In genomic region chr19:43525836-43526771, GRCh38 we compare ENCODE assay signal across 8 cellular contexts. TPM values are rescaled to one million over a fixed set of nuclear protein-coding genes. Genes with fewer than 3 reads are reported as not detected.
DNase-seq lines count a peak whose midpoint lies in the region; ATAC-seq and TF ChIP-seq lines count a peak whose summit lies in the region.

No MANE protein-coding gene starts in this region.

- no peak for ATAC-seq in GM21515 (IDR thresholded peaks at IDR 0.05; ENCODE audit: unreplicated experiment)
- no peak for ATAC-seq in HG02571 (IDR thresholded peaks at IDR 0.05; ENCODE audit: unreplicated experiment)

- TF ChIP-seq CTCF in fibroblast of villous mesenchyme (IDR thresholded peaks at IDR 0.05; ENCODE audit: insufficient read depth, low read depth, low read length), result no peak
- TF ChIP-seq CTCF in osteocyte (IDR thresholded peaks at IDR 0.05), result no peak

- CTCF ChIA-PET in activated CD4-positive, alpha-beta memory T cell treated with anti-CD3 and anti-CD28 coated beads, Interleukin-2, amount 10 ng/mL, durations not matched to agents 7 days and 5 days (lab: Charles Lee), result interaction anchor here (1.3 to 9.8 kb wide), 7 partner anchors 29 to 142 kb away, joined by 4 to 198 read pairs (median 18); no protein-coding TSS in a partner anchor

- DNase-seq in SIG-M5 treated with dmso at 0.1 percent for 504 hours (lab: John Stamatoyannopoulos, UW; ENCODE audit: unreplicated experiment) (peak; percentile 41), SIG-M5 (lab: John Stamatoyannopoulos, UW) (no peak), fibroblast of villous mesenchyme (ENCODE audit: low read depth) (peak; percentile 13), osteocyte (ENCODE audit: extremely low spot score, unreplicated experiment) (no peak), Kasumi-1 (lab: John Stamatoyannopoulos, UW) (no peak)
- DNase-seq in activated CD4-positive, alpha-beta memory T cell treated with anti-CD3 and anti-CD28 coated beads, Interleukin-2, amount 10 ng/mL, durations not matched to agents 7 days and 5 days, result peak; percentile 42

- peaks cover 12% of the 10 kb centered on the region for H3K36me3 Mint-ChIP-seq in activated CD4-positive, alpha-beta memory T cell treated with anti-CD3 and anti-CD28 coated beads, Interleukin-2, amount 10 ng/mL, durations not matched to agents 7 days and 5 days (ENCODE audit: low read depth)
- peaks cover 1% of the 10 kb centered on the region for H3K36me3 Mint-ChIP-seq in osteocyte (ENCODE audit: unreplicated experiment)

- peaks cover 24% of the 10 kb centered on the region for H3K4me1 Mint-ChIP-seq in activated CD4-positive, alpha-beta memory T cell treated with anti-CD3 and anti-CD28 coated beads, Interleukin-2, amount 10 ng/mL, durations not matched to agents 7 days and 5 days
- peaks cover 27% of the 10 kb centered on the region for H3K4me1 Mint-ChIP-seq in osteocyte (ENCODE audit: unreplicated experiment)

- H3K4me3 Mint-ChIP-seq in activated CD4-positive, alpha-beta memory T cell treated with anti-CD3 and anti-CD28 coated beads, Interleukin-2, amount 10 ng/mL, durations not matched to agents 7 days and 5 days, result peak overlapping the region; percentile 94
- H3K4me3 Mint-ChIP-seq in osteocyte (ENCODE audit: unreplicated experiment), result peak overlapping the region; percentile 91

- POLR2A ChIA-PET in activated CD4-positive, alpha-beta memory T cell treated with anti-CD3 and anti-CD28 coated beads, Interleukin-2, amount 10 ng/mL, durations not matched to agents 7 days and 5 days (lab: Charles Lee), result interaction anchor here (0.9 to 4.0 kb wide), 5 partner anchors 20 to 87 kb away, joined by 3 to 23 read pairs (median 10); partner anchors contain the start of genes IRGQ, PINLYP, XRCC1 and ZNF576

- no peaks in the 10 kb centered on the region for H3K9me3 Mint-ChIP-seq in activated CD4-positive, alpha-beta memory T cell treated with anti-CD3 and anti-CD28 coated beads, Interleukin-2, amount 10 ng/mL, durations not matched to agents 7 days and 5 days
- H3K9me3 Mint-ChIP-seq in osteocyte (ENCODE audit: unreplicated experiment), result no peaks in the 10 kb centered on the region

- H3K27me3 Mint-ChIP-seq in activated CD4-positive, alpha-beta memory T cell treated with anti-CD3 and anti-CD28 coated beads, Interleukin-2, amount 10 ng/mL, durations not matched to agents 7 days and 5 days, result no peaks in the 10 kb centered on the region
- H3K27me3 Mint-ChIP-seq in osteocyte (ENCODE audit: unreplicated experiment), result no peaks in the 10 kb centered on the region

- H3K27ac Mint-ChIP-seq in activated CD4-positive, alpha-beta memory T cell treated with anti-CD3 and anti-CD28 coated beads, Interleukin-2, amount 10 ng/mL, durations not matched to agents 7 days and 5 days, result peak overlapping the region; percentile 79
- peak overlapping the region; percentile 78 for H3K27ac Mint-ChIP-seq in osteocyte (ENCODE audit: unreplicated experiment)

- peak overlapping the region; percentile 90 for H3K4me3 ChIP-seq in fibroblast of villous mesenchyme (ENCODE audit: low read depth, low read length)

RNA-seq across cellular contexts. Expression of gene ETHE1, which starts 0.9 kb away (rescaled TPM):
- 10 to 100 TPM; 90.7 to 91.1 TPM for total RNA-seq in activated CD4-positive, alpha-beta memory T cell treated with anti-CD3 and anti-CD28 coated beads, Interleukin-2, amount 10 ng/mL, durations not matched to agents 7 days and 5 days
- total RNA-seq in fibroblast of villous mesenchyme (113 and 121 TPM in 2 replicates), osteocyte (41.8 and 42.3 TPM in 2 replicates)

RNA-seq across cellular contexts. Expression of gene ZNF575, which starts 6.9 kb away (rescaled TPM):
- 1 to 10 TPM; 4.1 to 4.8 TPM for total RNA-seq in activated CD4-positive, alpha-beta memory T cell treated with anti-CD3 and anti-CD28 coated beads, Interleukin-2, amount 10 ng/mL, durations not matched to agents 7 days and 5 days
- total RNA-seq in fibroblast of villous mesenchyme (under 0.01 and 0.64 TPM in 2 replicates), osteocyte (6.5 and 6.9 TPM in 2 replicates)

RNA-seq across cellular contexts. Expression of gene PHLDB3, which starts 21.6 kb away (rescaled TPM):
- total RNA-seq in activated CD4-positive, alpha-beta memory T cell treated with anti-CD3 and anti-CD28 coated beads, Interleukin-2, amount 10 ng/mL, durations not matched to agents 7 days and 5 days, result 10 to 100 TPM; 12.0 to 15.2 TPM
- total RNA-seq in fibroblast of villous mesenchyme, result 8.7 and 13.4 TPM in 2 replicates
- total RNA-seq in osteocyte, result 6.7 and 8.5 TPM in 2 replicates

RNA-seq across cellular contexts. Expression of gene XRCC1, which starts 49.2 kb away (rescaled TPM):
- total RNA-seq in activated CD4-positive, alpha-beta memory T cell treated with anti-CD3 and anti-CD28 coated beads, Interleukin-2, amount 10 ng/mL, durations not matched to agents 7 days and 5 days, result 10 to 100 TPM; 42.5 to 46.1 TPM
- total RNA-seq in fibroblast of villous mesenchyme, result 22.9 and 28.9 TPM in 2 replicates
- 37.1 and 43.2 TPM in 2 replicates for total RNA-seq in osteocyte

RNA-seq across cellular contexts. Expression of gene PINLYP, which starts 49.5 kb away (rescaled TPM):
- total RNA-seq in activated CD4-positive, alpha-beta memory T cell treated with anti-CD3 and anti-CD28 coated beads, Interleukin-2, amount 10 ng/mL, durations not matched to agents 7 days and 5 days, result 1 to 10 TPM; 3.7 to 4.4 TPM
- total RNA-seq in fibroblast of villous mesenchyme (3.5 TPM in 2 replicates), osteocyte (0.91 and 1.2 TPM in 2 replicates)

Comparison
In these comparisons a context has a peak if more than half of its experiments do, and no peak if none do; other contexts are left out.
1. DNase-seq: peak in SIG-M5 treated with dmso at 0.1 percent for 504 hours (single experiment), activated CD4-positive, alpha-beta memory T cell treated with anti-CD3 and anti-CD28 coated beads, Interleukin-2, amount 10 ng/mL, durations not matched to agents 7 days and 5 days (single experiment) and fibroblast of villous mesenchyme (single experiment); none in SIG-M5 (single experiment), osteocyte (single experiment) and Kasumi-1 (0 of 2).